1 cellular context compared by ENCODE assay signal in the genomic region with DNA sequence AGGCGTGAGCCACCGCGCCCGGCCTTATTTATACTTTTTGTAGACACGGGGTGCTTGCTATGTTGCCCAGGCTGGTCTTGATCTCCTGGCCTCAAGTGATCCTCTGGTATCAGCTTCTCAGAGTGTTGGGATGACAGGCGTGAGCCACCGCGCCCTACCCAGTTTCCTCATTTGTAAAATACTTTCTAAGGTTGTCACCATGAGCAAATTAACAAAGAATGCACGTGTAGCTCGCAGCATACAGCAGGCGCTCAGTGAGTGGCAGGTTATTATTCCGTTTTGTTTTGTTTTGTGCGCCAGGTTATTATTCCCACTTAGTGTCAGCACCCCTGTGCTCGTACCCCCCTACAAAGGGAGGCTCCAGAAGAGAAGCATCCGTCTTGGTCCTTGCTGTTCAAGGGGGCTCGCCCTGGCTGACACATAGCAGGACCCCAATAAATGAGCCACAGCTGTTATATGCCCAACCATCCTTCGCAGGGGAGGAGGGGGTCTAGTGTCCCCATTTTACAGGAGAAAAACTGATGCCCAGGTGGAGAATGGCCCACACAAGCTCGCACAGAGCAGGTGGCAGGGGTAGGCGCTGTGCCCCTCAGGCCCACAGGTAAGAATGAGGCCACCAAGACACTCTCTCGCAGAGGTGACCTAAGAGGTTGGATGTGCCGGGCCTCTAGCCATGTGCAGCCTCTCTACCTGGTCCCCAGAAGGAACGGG.
TF ChIP-seq lines count a peak whose summit lies in the region.

No MANE protein-coding gene starts in this region.

TF ChIP-seq in endothelial cell of umbilical vein, 7 proteins besides CTCF, POLR2A, EP300 and RAD21:
- no peak for TF ChIP-seq FOS (IDR thresholded peaks at IDR 0.05; ENCODE audit: borderline replicate concordance, insufficient read depth, low read length)
- no peak for TF ChIP-seq MYC (IDR thresholded peaks at IDR 0.05; ENCODE audit: low read depth, low read length)
- no peak for TF ChIP-seq GATA2 (IDR thresholded peaks at IDR 0.05; ENCODE audit: insufficient read depth, insufficient read length, low read depth, low read length)
